In genomic region chr7:45573636-45574470, GRCh38 we compare ENCODE assay signal across 8 cellular contexts. TPM values are rescaled to one million over a fixed set of nuclear protein-coding genes. Genes with fewer than 3 reads are reported as not detected.
DNase-seq lines count a peak whose midpoint lies in the region; ATAC-seq and TF ChIP-seq lines count a peak whose summit lies in the region.

Gene ADCY1, plus strand, starts transcription at chr7:45574368. Its CDS starts 176 bp downstream, at chr7:45574544.

- H4K20me1 ChIP-seq in BLaER1: no peaks in the 10 kb centered on the region

- peak within 1 kb of the TSS; percentile 34 for H3K4me3 Mint-ChIP-seq in activated T-helper 1 cell treated with anti-CD3 and anti-CD28 coated beads, Interleukin-12 subunit alpha, Interleukin-12 subunit beta, Interleukin-2, Interleukin-4 antibody, amounts not matched to agents 30 ng/mL and 10 ng/mL and 1 ng/mL, durations not matched to agents 14 hours and 24 hours and 36 hours
- H3K4me3 Mint-ChIP-seq in stimulated activated naive B cell treated with anti-CD40 and anti-IgM and Interleukin-4, amounts not matched to agents 10 μg/mL and 1 μg/mL and 100 μg/mL, for 72 hours: peak within 1 kb of the TSS; percentile 46 to 47

- no peak for DNase-seq in activated T-helper 1 cell treated with anti-CD3 and anti-CD28 coated beads, Interleukin-12 subunit alpha, Interleukin-12 subunit beta, Interleukin-2, Interleukin-4 antibody, amounts not matched to agents 30 ng/mL and 10 ng/mL and 1 ng/mL, durations not matched to agents 14 hours and 24 hours and 36 hours (ENCODE audit: low spot score)
- no peak for DNase-seq in stimulated activated naive B cell treated with anti-CD40 and anti-IgM and Interleukin-4, amounts not matched to agents 10 μg/mL and 1 μg/mL and 100 μg/mL, for 72 hours
- DNase-seq in NCI-H510A treated with DMSO at 0.1 percent for 48 hours (lab: John Stamatoyannopoulos, UW) (no peak), AML-193 (lab: John Stamatoyannopoulos, UW) (no peak)

- H3K27ac Mint-ChIP-seq in activated T-helper 1 cell treated with anti-CD3 and anti-CD28 coated beads, Interleukin-12 subunit alpha, Interleukin-12 subunit beta, Interleukin-2, Interleukin-4 antibody, amounts not matched to agents 30 ng/mL and 10 ng/mL and 1 ng/mL, durations not matched to agents 14 hours and 24 hours and 36 hours: no peak within 1 kb of the TSS
- no peak within 1 kb of the TSS for H3K27ac Mint-ChIP-seq in stimulated activated naive B cell treated with anti-CD40 and anti-IgM and Interleukin-4, amounts not matched to agents 10 μg/mL and 1 μg/mL and 100 μg/mL, for 72 hours

- H3K27ac ChIP-seq in BLaER1 (no peak within 1 kb of the TSS), HEK293 (ENCODE audit: extremely low read depth, low read depth, low read length) (peak within 1 kb of the TSS; percentile 66; the same call in 1 of the 2 replicates)

- H3K9ac ChIP-seq in BLaER1: peak within 1 kb of the TSS; percentile 55; the same call in 1 of the 2 replicates

- H3K9me3 ChIP-seq in BLaER1 (peaks cover 16% of the 10 kb centered on the region), HEK293 (ENCODE audit: control insufficient read depth, insufficient read depth, low read depth, low read length) (no peaks in the 10 kb centered on the region)

- CTCF ChIA-PET in HEK293 (lab: Yijun Ruan, JAX): interaction anchor here (0.5 kb wide), 1 partner anchor 737 kb away, joined by 3 read pairs; no protein-coding TSS in a partner anchor

- peaks cover 47% of the 10 kb centered on the region for H3K27me3 Mint-ChIP-seq in activated T-helper 1 cell treated with anti-CD3 and anti-CD28 coated beads, Interleukin-12 subunit alpha, Interleukin-12 subunit beta, Interleukin-2, Interleukin-4 antibody, amounts not matched to agents 30 ng/mL and 10 ng/mL and 1 ng/mL, durations not matched to agents 14 hours and 24 hours and 36 hours (ENCODE audit: insufficient read depth)
- peaks cover 49 to 51% of the 10 kb centered on the region in 2 donors for H3K27me3 Mint-ChIP-seq in stimulated activated naive B cell treated with anti-CD40 and anti-IgM and Interleukin-4, amounts not matched to agents 10 μg/mL and 1 μg/mL and 100 μg/mL, for 72 hours

- peak within 1 kb of the TSS; percentile 72 for H3K4me3 ChIP-seq in BLaER1
- H3K4me3 ChIP-seq in HEK293 (ENCODE audit: low read depth, low read length): peak within 1 kb of the TSS; percentile 57
- peak within 1 kb of the TSS; percentile 60 for H3K4me3 ChIP-seq in iPS-11a (ENCODE audit: low read depth, low read length)

- H3K4me2 ChIP-seq in BLaER1: peak within 1 kb of the TSS; percentile 88

- no peaks in the 10 kb centered on the region for H3K9me3 Mint-ChIP-seq in activated T-helper 1 cell treated with anti-CD3 and anti-CD28 coated beads, Interleukin-12 subunit alpha, Interleukin-12 subunit beta, Interleukin-2, Interleukin-4 antibody, amounts not matched to agents 30 ng/mL and 10 ng/mL and 1 ng/mL, durations not matched to agents 14 hours and 24 hours and 36 hours
- no peaks in the 10 kb centered on the region for H3K9me3 Mint-ChIP-seq in stimulated activated naive B cell treated with anti-CD40 and anti-IgM and Interleukin-4, amounts not matched to agents 10 μg/mL and 1 μg/mL and 100 μg/mL, for 72 hours

- H3K36me3 ChIP-seq in BLaER1 (no peaks in the 10 kb centered on the region), HEK293 (ENCODE audit: control insufficient read depth in 2 of 2, insufficient read depth in 1 of 2, low read length in 2 of 2) (no peaks in the 10 kb centered on the region)

- peaks cover 25% of the 10 kb centered on the region for H3K27me3 ChIP-seq in BLaER1

- intact Hi-C loops in activated T-helper 1 cell treated with anti-CD3 and anti-CD28 coated beads, Interleukin-12 subunit alpha, Interleukin-12 subunit beta, Interleukin-2, Interleukin-4 antibody, amounts not matched to agents 30 ng/mL and 10 ng/mL and 1 ng/mL, durations not matched to agents 14 hours and 24 hours and 36 hours (cut with micrococcal nuclease): no loop called here

- peaks cover 9% of the 10 kb centered on the region for H3K4me1 ChIP-seq in BLaER1
- H3K4me1 ChIP-seq in HEK293 (ENCODE audit: control insufficient read depth, insufficient read depth, low read length): peaks cover 2% of the 10 kb centered on the region; the same call in 1 of the 2 replicates

- H3K4me1 Mint-ChIP-seq in activated T-helper 1 cell treated with anti-CD3 and anti-CD28 coated beads, Interleukin-12 subunit alpha, Interleukin-12 subunit beta, Interleukin-2, Interleukin-4 antibody, amounts not matched to agents 30 ng/mL and 10 ng/mL and 1 ng/mL, durations not matched to agents 14 hours and 24 hours and 36 hours (ENCODE audit: low read depth): no peaks in the 10 kb centered on the region
- peaks cover 0 to 5% of the 10 kb centered on the region in 2 donors for H3K4me1 Mint-ChIP-seq in stimulated activated naive B cell treated with anti-CD40 and anti-IgM and Interleukin-4, amounts not matched to agents 10 μg/mL and 1 μg/mL and 100 μg/mL, for 72 hours

- TF ChIP-seq CTCF in HEK293 (tag by site-specific recombination; IDR thresholded peaks at IDR 0.05): no peak

- no peak for ATAC-seq in stimulated activated naive B cell treated with anti-CD40 and anti-IgM and Interleukin-4, amounts not matched to agents 10 μg/mL and 1 μg/mL and 100 μg/mL, for 72 hours (replicated peaks)
- no peak for ATAC-seq in GM21576 (IDR thresholded peaks at IDR 0.05; ENCODE audit: unreplicated experiment)

- H3K36me3 Mint-ChIP-seq in activated T-helper 1 cell treated with anti-CD3 and anti-CD28 coated beads, Interleukin-12 subunit alpha, Interleukin-12 subunit beta, Interleukin-2, Interleukin-4 antibody, amounts not matched to agents 30 ng/mL and 10 ng/mL and 1 ng/mL, durations not matched to agents 14 hours and 24 hours and 36 hours (ENCODE audit: low read depth): no peaks in the 10 kb centered on the region
- no peaks in the 10 kb centered on the region for H3K36me3 Mint-ChIP-seq in stimulated activated naive B cell treated with anti-CD40 and anti-IgM and Interleukin-4, amounts not matched to agents 10 μg/mL and 1 μg/mL and 100 μg/mL, for 72 hours

- POLR2A ChIA-PET in HEK293 (lab: Yijun Ruan, JAX): no interaction called here

TF ChIP-seq in HEK293, 187 proteins besides CTCF, POLR2A, EP300 and RAD21 (continues in another document):
- TF ChIP-seq ZNF777 (tag by site-specific recombination; IDR thresholded peaks at IDR 0.05; ENCODE audit: borderline replicate concordance) (peak; percentile 30; the same call in 1 of the 2 replicates), REST (tag by site-specific recombination; IDR thresholded peaks at IDR 0.05) (no peak), HIC1 (tag by site-specific recombination; IDR thresholded peaks at IDR 0.05) (no peak), ZNF335 (tag by site-specific recombination; conservative IDR thresholded peaks at IDR 0.05) (peak; percentile 43; the same call in 1 of the 2 replicates), ZBTB48 (tag by site-specific recombination; IDR thresholded peaks at IDR 0.05) (no peak)
- TF ChIP-seq, protein P1, sequence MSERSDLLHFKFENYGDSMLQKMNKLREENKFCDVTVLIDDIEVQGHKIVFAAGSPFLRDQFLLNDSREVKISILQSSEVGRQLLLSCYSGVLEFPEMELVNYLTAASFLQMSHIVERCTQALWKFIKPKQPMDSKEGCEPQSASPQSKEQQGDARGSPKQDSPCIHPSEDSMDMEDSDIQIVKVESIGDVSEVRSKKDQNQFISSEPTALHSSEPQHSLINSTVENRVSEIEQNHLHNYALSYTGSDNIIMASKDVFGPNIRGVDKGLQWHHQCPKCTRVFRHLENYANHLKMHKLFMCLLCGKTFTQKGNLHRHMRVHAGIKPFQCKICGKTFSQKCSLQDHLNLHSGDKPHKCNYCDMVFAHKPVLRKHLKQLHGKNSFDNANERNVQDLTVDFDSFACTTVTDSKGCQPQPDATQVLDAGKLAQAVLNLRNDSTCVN (tag by site-specific recombination; optimal IDR thresholded peaks at IDR 0.05): peak; percentile 8

RNA-seq across cellular contexts. Expression of gene ADCY1, which starts in this region (rescaled TPM):
- total RNA-seq in activated T-helper 1 cell treated with anti-CD3 and anti-CD28 coated beads, Interleukin-12 subunit alpha, Interleukin-12 subunit beta, Interleukin-2, Interleukin-4 antibody, amounts not matched to agents 30 ng/mL and 10 ng/mL and 1 ng/mL, durations not matched to agents 14 hours and 24 hours and 36 hours: 2.5 and 2.9 TPM in 2 replicates
